ENCODE assay signal across 8 cellular contexts in the genomic region with DNA sequence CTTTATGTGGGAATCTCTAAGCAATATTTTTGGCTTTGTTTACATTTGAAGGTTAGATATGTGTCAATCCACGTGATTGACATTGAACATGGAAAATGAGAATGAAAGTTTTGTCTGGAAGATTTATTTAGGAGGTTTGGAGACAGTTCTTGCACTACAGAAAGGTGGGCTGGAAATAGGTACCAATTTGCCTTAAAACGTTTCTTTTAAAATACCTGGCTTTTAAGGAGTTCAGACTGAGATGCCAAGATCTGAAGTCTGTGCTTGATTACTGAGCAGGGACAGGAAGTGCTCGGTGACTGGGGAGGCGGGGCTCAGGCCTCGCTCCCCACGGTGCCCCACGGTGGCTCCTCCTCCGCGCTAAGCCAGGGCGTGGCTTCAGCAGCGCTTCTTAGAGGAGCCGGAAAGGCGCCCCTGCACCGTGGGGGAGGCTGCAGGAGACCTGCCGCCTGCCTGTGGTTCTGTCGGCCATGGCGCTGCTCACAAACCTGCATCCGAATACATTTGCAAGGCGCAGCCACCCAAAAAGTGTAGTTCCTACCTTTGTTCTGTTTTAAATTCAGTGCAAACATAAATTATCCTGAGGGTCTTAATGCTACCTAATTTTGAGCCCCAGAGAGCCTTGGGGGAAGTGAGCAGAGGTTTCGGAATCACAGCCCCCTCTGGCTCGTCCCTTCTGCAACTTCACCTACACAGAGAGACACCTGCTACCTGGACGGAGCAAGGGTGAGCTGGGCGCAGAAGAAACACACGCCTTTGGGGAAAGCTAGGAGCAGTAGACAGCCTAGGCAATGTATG. TPM values are rescaled to one million over a fixed set of nuclear protein-coding genes. Genes with fewer than 3 reads are reported as not detected.
DNase-seq lines count a peak whose midpoint lies in the region; ATAC-seq and TF ChIP-seq lines count a peak whose summit lies in the region.

No MANE protein-coding gene starts in this region.

- peak in 20 of 56 donors; percentile 0 to 36 (median 10) for TF ChIP-seq CTCF in dorsolateral prefrontal cortex (IDR thresholded peaks at IDR 0.05 in 54 of 56, conservative IDR thresholded peaks at IDR 0.05 in 2 of 56; ENCODE audit: low read depth in 1 of 56, partially characterized antibody in 56 of 56)
- no peak for TF ChIP-seq CTCF in right lobe of liver (IDR thresholded peaks at IDR 0.05)

- no peaks in the 10 kb centered on the region for H3K9me3 ChIP-seq in right lobe of liver

- H3K4me1 ChIP-seq in right lobe of liver = peaks cover 0 to 25% (median 2%) of the 10 kb centered on the region in 4 donors

- DNase-seq in AG08396 (ENCODE audit: low spot score) (peak; percentile 89), NCI-H748 treated with DMSO at 0.1 percent for 48 hours (lab: John Stamatoyannopoulos, UW) (peak; percentile 65), dorsolateral prefrontal cortex (peak; percentile 53 to 85 (median 79)), right lobe of liver (peak; percentile 89 to 93 (median 92))
- peak; percentile 82 to 93 for DNase-seq in activated CD4-positive, alpha-beta T cell treated with anti-CD3 and anti-CD28 coated beads, Interleukin-2, amount 50 U/mL, for 24 hours (ENCODE audit: low read depth in 1 of 2, low spot score in 1 of 2)
- peak; percentile 95 to 97 for DNase-seq in stimulated activated CD4-positive, alpha-beta T cell treated with anti-CD3 and anti-CD28 coated beads, Interleukin-4, amount 100 ng/mL, for 48 hours (ENCODE audit: low read depth in 2 of 2)

- intact Hi-C loops in dorsolateral prefrontal cortex (cut with DNase I) (loop anchor here (2.0 to 10.0 kb wide), 8 partner anchors 38 to 460 kb away; a partner anchor contains a TSS), right lobe of liver (cut with DNase I) (loop anchor here in 1 of 2 donors (10.0 kb wide), 1 partner anchor 220 kb away; no protein-coding TSS in a partner anchor)

- H3K4me3 ChIP-seq in dorsolateral prefrontal cortex (peak overlapping the region in 57 of 59 donors; percentile 3 to 64 (median 39)), right lobe of liver (peak overlapping the region; percentile 12 to 49 (median 26))

- WGBS in right lobe of liver (ENCODE audit: insufficient coverage, low coverage, low lambda C conversion rate, missing lambda C conversion rate) = 1% methylated on average over 19 of the region's 24 CpGs

- peak; percentile 31 for TF ChIP-seq POLR2A in right lobe of liver (IDR thresholded peaks at IDR 0.05)

- H3K27me3 ChIP-seq in dorsolateral prefrontal cortex = no peaks in the 10 kb centered on the region
- H3K27me3 ChIP-seq in right lobe of liver = no peaks in the 10 kb centered on the region

- ATAC-seq in GM19035 (IDR thresholded peaks at IDR 0.05; ENCODE audit: unreplicated experiment) (peak; percentile 35), HG03439 (IDR thresholded peaks at IDR 0.05; ENCODE audit: unreplicated experiment) (peak; percentile 37), right lobe of liver (peak; percentile 81 to 88 (median 86))

- peak overlapping the region in 58 of 59 donors; percentile 6 to 94 (median 88) for H3K27ac ChIP-seq in dorsolateral prefrontal cortex
- peak overlapping the region; percentile 28 to 68 (median 60) for H3K27ac ChIP-seq in right lobe of liver

- H3K36me3 ChIP-seq in right lobe of liver = peaks cover 0 to 13% (median 0%) of the 10 kb centered on the region in 4 donors

RNA-seq across cellular contexts. Expression of a gene that starts 49.2 kb away (rescaled TPM):
- total RNA-seq in dorsolateral prefrontal cortex = 10 to 100 TPM; 44.3 to 74.1 (median 56.9) TPM
- total RNA-seq in right lobe of liver = 10 to 100 TPM in 4 of 6 experiments, 1 to 10 TPM in 2; 7.5 to 14.0 (median 10.8) TPM

RNA-seq across cellular contexts. Expression of a gene that starts 49.3 kb away (rescaled TPM):
- total RNA-seq in dorsolateral prefrontal cortex (10 to 100 TPM; 33.2 to 64.4 (median 43.1) TPM), right lobe of liver (10 to 100 TPM; 25.2 to 39.8 (median 33.5) TPM)

Comparison
In these comparisons a context has a peak if more than half of its experiments do, and no peak if none do; other contexts are left out.
1. Peak in every context shown above with its lines: DNase-seq, ATAC-seq, H3K4me3 ChIP-seq and H3K27ac ChIP-seq.
2. ATAC-seq: peak in every context shown above with its lines; median percentile 86 in right lobe of liver; 37 in HG03439; 35 in GM19035.